ENCODE assay signal across 16 cellular contexts in the genomic region with DNA sequence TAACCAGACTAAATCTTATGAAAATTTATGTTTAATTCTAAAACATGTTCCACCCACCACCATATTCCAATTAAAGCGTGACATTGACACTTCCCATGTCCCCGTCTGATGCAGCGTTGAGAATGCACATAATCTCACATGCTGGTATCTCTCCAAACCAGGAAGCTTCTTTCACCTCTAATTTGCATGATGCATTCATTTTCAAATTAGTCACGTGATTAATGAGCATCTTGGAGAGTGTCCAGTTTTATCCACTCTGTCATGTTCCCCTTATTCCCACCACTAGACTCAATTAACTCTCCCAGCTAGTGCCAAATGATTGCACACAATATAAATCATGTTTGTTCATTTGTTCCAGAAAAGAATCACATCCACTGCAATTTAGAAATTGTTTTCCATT.
DNase-seq lines count a peak whose midpoint lies in the region; ATAC-seq, FAIRE-seq and TF ChIP-seq lines count a peak whose summit lies in the region.
"Had no signal": no experiment of that assay in that cellular context is flagged by ENCODE, and none has a peak within 500 bp of the region (broad histone marks: within the 10 kb centered on the region; RNA-seq: fewer than 3 reads in every experiment).

No MANE protein-coding gene starts in this region.

- H3K9ac ChIP-seq in HepG2 (ENCODE audit: insufficient read depth, low read depth, low read length) (no peak overlapping the region), K562 (ENCODE audit: insufficient read depth in 1 of 2, low read depth in 2 of 2, low read length in 2 of 2) (no peak overlapping the region), GM23248 (no peak overlapping the region)

- H3K79me2 ChIP-seq in HepG2 (ENCODE audit: insufficient read depth, low read length) (no peaks in the 10 kb centered on the region), K562 (ENCODE audit: control insufficient read depth, insufficient read depth, low read length) (no peaks in the 10 kb centered on the region), GM23248 (ENCODE audit: insufficient read depth) (no peaks in the 10 kb centered on the region)

- H4K20me1 ChIP-seq in HepG2 (ENCODE audit: insufficient read depth, low read length) = no peaks in the 10 kb centered on the region
- no peaks in the 10 kb centered on the region for H4K20me1 ChIP-seq in K562 (replicated peaks; ENCODE audit: control insufficient read depth, insufficient read depth, low read length)
- no peaks in the 10 kb centered on the region for H4K20me1 ChIP-seq in GM23248 (ENCODE audit: insufficient read depth)

- H3F3A ChIP-seq in GM23248 (ENCODE audit: insufficient read depth) = no peaks in the 10 kb centered on the region

- H3K4me2 ChIP-seq in HepG2 (ENCODE audit: low read depth, low read length) = no peak overlapping the region
- no peak overlapping the region for H3K4me2 ChIP-seq in K562 (ENCODE audit: insufficient read depth, low read length)
- H3K4me2 ChIP-seq in GM23248 (ENCODE audit: unreplicated experiment) = no peak overlapping the region

- TF ChIP-seq RAD21 in HepG2 (CRISPR knock-in tag; IDR thresholded peaks at IDR 0.05) = no peak
- TF ChIP-seq RAD21 in K562 (CRISPR knock-in tag; conservative IDR thresholded peaks at IDR 0.05 in 1 of 2, IDR thresholded peaks at IDR 0.05 in 1 of 2) = no peak

- no peaks in the 10 kb centered on the region for H3K36me3 Mint-ChIP-seq in WTC11
- H3K36me3 Mint-ChIP-seq: CD14-positive monocyte; CD8-positive, alpha-beta T cell had no signal

- TF ChIP-seq EP300 in HepG2 (IDR thresholded peaks at IDR 0.05; ENCODE audit: low read depth in 2 of 2, low read length in 2 of 2) (no peak), HepG2 (CRISPR knock-in tag; IDR thresholded peaks at IDR 0.05; ENCODE audit: borderline replicate concordance) (no peak), K562 (IDR thresholded peaks at IDR 0.05; ENCODE audit: low read length) (no peak)

- H3K9me1 ChIP-seq in K562 (ENCODE audit: control insufficient read depth, insufficient read depth, low read length) = no peaks in the 10 kb centered on the region

- POLR2A ChIA-PET in HepG2 (lab: Yijun Ruan, JAX) (no interaction called here), WTC11 (lab: Charles Lee) (no interaction called here), K562 (lab: Yijun Ruan, JAX) (no interaction called here)

- TF ChIP-seq CTCF in HepG2 (CRISPR knock-in tag; IDR thresholded peaks at IDR 0.05) (no peak), right lobe of liver (IDR thresholded peaks at IDR 0.05) (no peak), WTC11 (IDR thresholded peaks at IDR 0.05) (no peak), K562 (IDR thresholded peaks at IDR 0.05 in 2 of 3, conservative IDR thresholded peaks at IDR 0.05 in 1 of 3; ENCODE audit: insufficient read depth in 2 of 3, low read depth in 1 of 3, low read length in 3 of 3) (no peak)

- in situ Hi-C loops in HepG2 (cut with HindIII; ENCODE audit: extremely low pct_ligation_motif_present, low pct_unique_long_range_greater_than_20kb) (no loop called here), K562 (cut with MboI) (no loop called here), GM23248 (cut with MboI) (no loop called here)

- no peaks in the 10 kb centered on the region for H3K9me2 ChIP-seq in GM23248 (ENCODE audit: insufficient read depth)

- H3K4me1 Mint-ChIP-seq in WTC11 = peaks cover 44% of the 10 kb centered on the region
- H3K4me1 Mint-ChIP-seq: CD14-positive monocyte had no signal

- CTCF ChIA-PET in HepG2 (lab: Yijun Ruan, JAX; ENCODE audit: low intra/inter-chr PET ratio, low total read pairs) (no interaction called here), WTC11 (lab: Charles Lee) (no interaction called here), K562 (lab: Yijun Ruan, JAX; ENCODE audit: low intra/inter-chr PET ratio) (no interaction called here)

- ATAC-seq in HepG2 = no peak
- ATAC-seq in right lobe of liver = no peak
- ATAC-seq in WTC11 = no peak
- no peak for ATAC-seq in K562
- ATAC-seq in HG03432 (IDR thresholded peaks at IDR 0.05; ENCODE audit: unreplicated experiment) = no peak
- ATAC-seq in GM18520 (IDR thresholded peaks at IDR 0.05; ENCODE audit: unreplicated experiment) = no peak
- ATAC-seq: CD8-positive, alpha-beta T cell had no signal

- TF ChIP-seq POLR2A in HepG2 (IDR thresholded peaks at IDR 0.05; ENCODE audit: insufficient read depth in 1 of 2, low read depth in 2 of 2, low read length in 2 of 2) = no peak
- no peak for TF ChIP-seq POLR2A in right lobe of liver (IDR thresholded peaks at IDR 0.05)
- no peak for TF ChIP-seq POLR2A in K562 (conservative IDR thresholded peaks at IDR 0.05)

- no peaks in the 10 kb centered on the region for H3K27me3 ChIP-seq in HepG2 (ENCODE audit: control insufficient read depth in 1 of 2, insufficient read depth in 2 of 2, low read length in 2 of 2)
- H3K27me3 ChIP-seq in right lobe of liver = peaks cover 0 to 4% of the 10 kb centered on the region in 2 donors
- no peaks in the 10 kb centered on the region for H3K27me3 ChIP-seq in K562 (ENCODE audit: control insufficient read depth in 2 of 2, insufficient read depth in 2 of 2, low read length in 2 of 2)
- no peaks in the 10 kb centered on the region for H3K27me3 ChIP-seq in GM23248 (replicated peaks; ENCODE audit: insufficient read depth)

- no peaks in the 10 kb centered on the region for H3K36me3 ChIP-seq in HepG2 (replicated peaks in 1 of 2; ENCODE audit: control insufficient read depth in 1 of 2, insufficient read depth in 2 of 2, low read length in 2 of 2)
- H3K36me3 ChIP-seq in right lobe of liver = no peaks in the 10 kb centered on the region
- H3K36me3 ChIP-seq in K562 (ENCODE audit: control insufficient read depth, insufficient read depth, low read length) = no peaks in the 10 kb centered on the region
- no peaks in the 10 kb centered on the region for H3K36me3 ChIP-seq in GM23248 (ENCODE audit: low read depth)

- H3K4me3 ChIP-seq in HepG2 (replicated peaks in 1 of 3; ENCODE audit: insufficient read depth in 1 of 3, low read depth in 2 of 3, low read length in 3 of 3) = no peak overlapping the region
- no peak overlapping the region for H3K4me3 ChIP-seq in right lobe of liver
- H3K4me3 ChIP-seq in K562 = no peak overlapping the region
- H3K4me3 ChIP-seq in GM23248 = no peak overlapping the region

- H3K9me3 Mint-ChIP-seq in WTC11 = no peaks in the 10 kb centered on the region
- H3K9me3 Mint-ChIP-seq: CD14-positive monocyte had no signal

- H2AFZ ChIP-seq in HepG2 (ENCODE audit: low read length) = no peak overlapping the region
- no peak overlapping the region for H2AFZ ChIP-seq in K562 (ENCODE audit: low read depth, low read length)
- no peak overlapping the region for H2AFZ ChIP-seq in GM23248

- H3K27ac ChIP-seq in HepG2 (ENCODE audit: extremely low read length, insufficient read depth, low read length) (no peak overlapping the region), right lobe of liver (no peak overlapping the region), K562 (ENCODE audit: extremely low read depth, low read depth, low read length) (no peak overlapping the region), GM23248 (no peak overlapping the region)

- BruUV-seq in HepG2 (replicated peaks; lab: Mats Ljungman, UMichigan) (no TSS peak), K562 (replicated peaks; lab: Mats Ljungman, UMichigan) (no TSS peak)

- H3K4me1 ChIP-seq in HepG2 (ENCODE audit: insufficient read depth, low read length) (no peaks in the 10 kb centered on the region), right lobe of liver (no peaks in the 10 kb centered on the region), K562 (replicated peaks in 1 of 2; ENCODE audit: control insufficient read depth in 2 of 2, insufficient read depth in 2 of 2, low read length in 2 of 2) (no peaks in the 10 kb centered on the region), GM23248 (ENCODE audit: insufficient read depth) (no peaks in the 10 kb centered on the region)

- H3K9me3 ChIP-seq in HepG2 (ENCODE audit: low read length) = no peaks in the 10 kb centered on the region
- H3K9me3 ChIP-seq in right lobe of liver = no peaks in the 10 kb centered on the region
- no peaks in the 10 kb centered on the region for H3K9me3 ChIP-seq in K562 (replicated peaks; ENCODE audit: control insufficient read depth, insufficient read depth, low read depth, low read length)
- no peaks in the 10 kb centered on the region for H3K9me3 ChIP-seq in GM23248 (ENCODE audit: low read depth)

- DNase-seq in HepG2 (ENCODE audit: low spot score) (no peak), right lobe of liver (no peak), WTC11 (ENCODE audit: low spot score) (no peak), K562 (ENCODE audit: extremely low read depth in 1 of 4, low spot score in 3 of 4) (no peak), GM23248 (no peak)
- DNase-seq: CD8-positive, alpha-beta T cell; COR-L47; DND-41; GF-D8; HCEC 1CT; HFFc6; IMR-90 had no signal

- 38% methylated on average over 4 of the region's 4 CpGs for WGBS in HepG2 (ENCODE audit: low lambda C conversion rate)
- WGBS in right lobe of liver (ENCODE audit: insufficient coverage, low coverage, low lambda C conversion rate, missing lambda C conversion rate) = 53% methylated on average over 4 of the region's 4 CpGs
- WGBS in K562 (ENCODE audit: insufficient coverage, low coverage, missing lambda C conversion rate) = 3% methylated on average over 4 of the region's 4 CpGs
- WGBS in GM23248 (ENCODE audit: low coverage in 1 of 2, low lambda C conversion rate in 2 of 2, missing lambda C conversion rate in 2 of 2), 2 experiments = 0 to 1% methylated on average over 4 of the region's 4 CpGs

- H3K27ac Mint-ChIP-seq in WTC11 = peak overlapping the region; percentile 25; the same call in 1 of the 2 replicates
- H3K27ac Mint-ChIP-seq: CD14-positive monocyte; CD8-positive, alpha-beta T cell; HFFc6 had no signal

- H3K27me3 Mint-ChIP-seq in WTC11 (ENCODE audit: low read depth) = no peaks in the 10 kb centered on the region

- intact Hi-C loops in HepG2 (cut with micrococcal nuclease; ENCODE audit: unreplicated experiment) (no loop called here), right lobe of liver (cut with DNase I) (no loop called here), K562 (cut with micrococcal nuclease) (no loop called here)

- no peak overlapping the region for H3K4me3 Mint-ChIP-seq in WTC11
- H3K4me3 Mint-ChIP-seq: CD14-positive monocyte; CD8-positive, alpha-beta T cell; HFFc6 had no signal

- FAIRE-seq in HepG2 (lab: Jason Lieb, UNC) (no peak), K562 (lab: Jason Lieb, UNC) (no peak)
- FAIRE-seq: A204.1 had no signal

TF ChIP-seq in HepG2, 621 proteins besides CTCF, POLR2A, EP300 and RAD21 (continues in another document):
- TF ChIP-seq NFKB2 (CRISPR knock-in tag; IDR thresholded peaks at IDR 0.05; ENCODE audit: borderline replicate concordance) (no peak), ZNF550 (CRISPR knock-in tag; IDR thresholded peaks at IDR 0.05; ENCODE audit: borderline replicate concordance) (no peak)

TF ChIP-seq in WTC11, 78 proteins besides CTCF, POLR2A, EP300 and RAD21 (continues in another document):
- no peak for TF ChIP-seq NR1H2 (CRISPR knock-in tag; IDR thresholded peaks at IDR 0.05)

TF ChIP-seq in K562, 482 proteins besides CTCF, POLR2A, EP300 and RAD21 (continues in another document):
- TF ChIP-seq ZFPM2 (CRISPR knock-in tag; IDR thresholded peaks at IDR 0.05) = no peak

Comparison
In these comparisons a context has a peak if more than half of its experiments do, and no peak if none do; other contexts are left out.
1. Of the 241 proteins assayed by ChIP-seq in both HepG2 and K562: peak only in HepG2: RAD51; only in K562: TFE3; in both: none; in neither: 238; mixed calls (peak in some experiments, not most) for 1.